ENCODE assay signal across 20 cellular contexts in the genomic region with DNA sequence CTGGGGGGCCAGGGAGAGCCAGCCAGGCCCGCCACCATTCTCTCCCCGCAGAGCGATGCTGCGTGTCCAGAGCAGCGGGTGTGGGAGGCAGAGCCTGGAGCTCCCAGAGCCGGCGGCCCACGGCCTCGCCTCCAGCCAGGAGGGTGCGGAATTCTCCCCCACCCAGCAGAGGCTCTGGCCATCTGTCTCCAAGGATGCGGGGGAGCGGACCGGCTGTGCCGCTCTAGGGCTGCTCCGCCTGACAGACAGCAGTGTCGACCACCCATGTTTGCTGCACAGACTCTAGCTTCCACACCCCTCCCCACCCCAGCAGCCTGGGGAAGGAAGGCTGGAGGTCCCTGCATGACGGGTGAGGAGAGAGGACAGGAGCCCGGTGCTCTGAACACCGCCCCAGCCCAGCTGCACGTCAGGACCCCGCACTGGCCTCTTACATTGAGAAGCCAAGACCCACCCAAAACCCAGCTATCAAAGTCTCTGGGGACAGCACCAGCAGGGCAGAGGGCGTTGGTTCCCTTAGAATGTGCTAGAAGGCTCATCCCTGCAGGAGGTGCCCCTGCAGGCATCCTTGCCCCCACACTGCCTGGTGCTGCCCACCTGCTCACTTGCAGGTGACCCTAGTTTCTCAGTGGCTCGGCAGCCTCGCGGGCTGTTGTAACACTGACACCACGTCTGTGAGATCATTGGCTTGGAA. TPM values are rescaled to one million over a fixed set of nuclear protein-coding genes. Genes with fewer than 3 reads are reported as not detected.
DNase-seq lines count a peak whose midpoint lies in the region; ATAC-seq and TF ChIP-seq lines count a peak whose summit lies in the region.
"Had no signal": no experiment of that assay in that cellular context is flagged by ENCODE, and none has a peak within 500 bp of the region (broad histone marks: within the 10 kb centered on the region; RNA-seq: fewer than 3 reads in every experiment).

No MANE protein-coding gene starts in this region.

- H3K9me3 ChIP-seq in neural progenitor cell (ENCODE audit: low read depth) (no peaks in the 10 kb centered on the region), aorta (ENCODE audit: control insufficient read depth, low read length) (no peaks in the 10 kb centered on the region), uterus (no peaks in the 10 kb centered on the region)
- H3K9me3 ChIP-seq: MG63 had no signal

- peak overlapping the region; percentile 56 for H3K27ac ChIP-seq in angular gyrus (ENCODE audit: low read depth, low read length)
- no peak overlapping the region for H3K27ac ChIP-seq in neural progenitor cell
- no peak overlapping the region for H3K27ac ChIP-seq in aorta (ENCODE audit: low read depth in 1 of 2, low read length in 2 of 2)
- H3K27ac ChIP-seq in uterus = no peak overlapping the region
- H3K27ac ChIP-seq: 22Rv1, SK-N-MC had no signal

- no peaks in the 10 kb centered on the region for H3K36me3 ChIP-seq in neural progenitor cell
- H3K36me3 ChIP-seq in aorta (ENCODE audit: control insufficient read depth in 1 of 2, insufficient read depth in 2 of 2, low read length in 1 of 2) = no peaks in the 10 kb centered on the region
- no peaks in the 10 kb centered on the region for H3K36me3 ChIP-seq in uterus
- H3K36me3 ChIP-seq: MG63 had no signal

- no peak overlapping the region for H3K9ac ChIP-seq in neural progenitor cell

- no peak overlapping the region for H3K4me2 ChIP-seq in neural progenitor cell

- H3K27me3 ChIP-seq in neural progenitor cell (no peaks in the 10 kb centered on the region), aorta (ENCODE audit: control insufficient read depth in 1 of 2, insufficient read depth in 2 of 2, low read length in 1 of 2) (no peaks in the 10 kb centered on the region), uterus (no peaks in the 10 kb centered on the region)
- H3K27me3 ChIP-seq: MG63 had no signal

- peaks cover 7% of the 10 kb centered on the region for H3K27me3 Mint-ChIP-seq in neural progenitor cell (ENCODE audit: insufficient read depth, low read depth)

- no peak for TF ChIP-seq CTCF in neural progenitor cell (IDR thresholded peaks at IDR 0.05)
- no peak for TF ChIP-seq CTCF in uterus (IDR thresholded peaks at IDR 0.05)

- peaks cover 16% of the 10 kb centered on the region for H3F3A ChIP-seq in neural progenitor cell (ENCODE audit: low read depth)

- DNase-seq in DMS 273 (lab: John Stamatoyannopoulos, UW; ENCODE audit: unreplicated experiment) (peak; percentile 78), DMS 273 treated with DMSO at 0.1 percent for 48 hours (lab: John Stamatoyannopoulos, UW) (no peak), neural progenitor cell (ENCODE audit: low spot score) (no peak), aorta (peak; percentile 25 to 55), uterus (no peak), NCI-H1092 treated with DMSO at 0.1 percent for 48 hours (lab: John Stamatoyannopoulos, UW) (no peak)
- DNase-seq: C1 segment of cervical spinal cord; DMS153; EL; H7; MG63; NCI-H1105; NCI-H1930; NCI-H510A treated with DMSO at 0.1 percent for 48 hours; NK-92 treated with Interleukin-12 subunit alpha and Interleukin-12 subunit beta, amount 100 ng/mL, for 24 hours; OCI-M1 had no signal

- H3K4me1 Mint-ChIP-seq in neural progenitor cell = peaks cover 18% of the 10 kb centered on the region

- H3K4me3 Mint-ChIP-seq in neural progenitor cell = no peak overlapping the region

- intact Hi-C loops in aorta (cut with DNase I) (no loop called here), uterus (cut with DNase I; ENCODE audit: low total_unique reads) (no loop called here)

- no peak for ATAC-seq in aorta (ENCODE audit: low FRiP score)
- no peak for ATAC-seq in GM19455 (IDR thresholded peaks at IDR 0.05; ENCODE audit: unreplicated experiment)

- no peak for TF ChIP-seq POLR2A in uterus (IDR thresholded peaks at IDR 0.05)

- no peaks in the 10 kb centered on the region for H4K20me1 ChIP-seq in neural progenitor cell (ENCODE audit: low read depth)

- H3K79me2 ChIP-seq in neural progenitor cell (ENCODE audit: low read depth) = no peaks in the 10 kb centered on the region

- H3K9me3 Mint-ChIP-seq in neural progenitor cell = no peaks in the 10 kb centered on the region

- no peaks in the 10 kb centered on the region for H3K36me3 Mint-ChIP-seq in neural progenitor cell

- 33 to 43% methylated on average over 26 of the region's 26 CpGs for WGBS in aorta, 2 donors

- H3K4me1 ChIP-seq in neural progenitor cell = peaks cover 16% of the 10 kb centered on the region
- H3K4me1 ChIP-seq in aorta (ENCODE audit: control insufficient read depth in 1 of 2, insufficient read depth in 2 of 2, low read length in 2 of 2) = no peaks in the 10 kb centered on the region
- peaks cover 7% of the 10 kb centered on the region in 2 donors for H3K4me1 ChIP-seq in uterus

- peak overlapping the region; percentile 15 for H3K27ac Mint-ChIP-seq in neural progenitor cell

- no peak overlapping the region for H2AFZ ChIP-seq in neural progenitor cell (replicated peaks)

- H3K4me3 ChIP-seq in neural progenitor cell (no peak overlapping the region), aorta (ENCODE audit: low read length in 2 of 2) (no peak overlapping the region), uterus (no peak overlapping the region)
- H3K4me3 ChIP-seq: MG63, SK-N-MC had no signal

RNA-seq across cellular contexts. Expression of a gene that starts 29.7 kb away (rescaled TPM):
- total RNA-seq in neural progenitor cell (ENCODE audit: low replicate concordance) (not detected in 2 replicates), aorta (10 to 100 TPM; 10.0 to 14.4 TPM), uterus (10 to 100 TPM in 1 of 4 donors, 1 to 10 TPM in 2, under 1 TPM in 1; 0.26 to 13.8 (median 4.4) TPM)
- 1 to 10 TPM in 1 of 2 donors, under 1 TPM in 1; 0.97 to 2.0 TPM for polyA plus RNA-seq in aorta
- total RNA-seq: H7 had no signal

Comparison
In these comparisons a context has a peak if more than half of its experiments do, and no peak if none do; other contexts are left out.
1. DNase-seq: peak in DMS 273 (single experiment) and aorta (2 of 2); none in DMS 273 treated with DMSO at 0.1 percent for 48 hours (single experiment), neural progenitor cell (single experiment), uterus (0 of 2) and NCI-H1092 treated with DMSO at 0.1 percent for 48 hours (single experiment).